Comparison of ENCODE assay signal across 6 cellular contexts in genomic region chr4:126455865-126456264, GRCh38.
"Had no signal": no experiment of that assay in that cellular context is flagged by ENCODE, and none has a peak within 500 bp of the region (broad histone marks: within the 10 kb centered on the region; RNA-seq: fewer than 3 reads in every experiment).

No MANE protein-coding gene starts in this region.

- ATAC-seq: HepG2 had no signal

- FAIRE-seq: HepG2, HTR-8/SVneo had no signal

- DNase-seq: KBM-7, KG1 had no signal

- H3K9ac ChIP-seq: KMS-11 had no signal

- H3K4me2 ChIP-seq: KMS-11 had no signal

- H3K27ac ChIP-seq: HL-60, KMS-11 had no signal
